16 cellular contexts compared by ENCODE assay signal in genomic region chr15:83574345-83574744, GRCh38.
DNase-seq lines count a peak whose midpoint lies in the region; ATAC-seq and TF ChIP-seq lines count a peak whose summit lies in the region.
"Had no signal": no experiment of that assay in that cellular context is flagged by ENCODE, and none has a peak within 500 bp of the region (broad histone marks: within the 10 kb centered on the region; RNA-seq: fewer than 3 reads in every experiment).

No MANE protein-coding gene starts in this region.

- H3K9ac ChIP-seq in neural progenitor cell (no peak overlapping the region), trophoblast cell (ENCODE audit: low read length) (no peak overlapping the region)
- H3K9ac ChIP-seq: BLaER1 treated with 17β-estradiol and CSF1 and Interleukin-3, amounts not matched to agents 10 nM and 100 nM had no signal

- no peak overlapping the region for H3K18ac ChIP-seq in trophoblast cell (ENCODE audit: low read length)

- H4K91ac ChIP-seq in trophoblast cell (ENCODE audit: low read depth, low read length), result no peak overlapping the region

- no peaks in the 10 kb centered on the region for H3K9me3 Mint-ChIP-seq in neural progenitor cell
- H3K9me3 Mint-ChIP-seq: CD8-positive, alpha-beta T cell; GM23338 had no signal

- peak overlapping the region; percentile 17 for H3K27ac Mint-ChIP-seq in neural progenitor cell
- H3K27ac Mint-ChIP-seq: B cell; CD8-positive, alpha-beta T cell; GM23338 had no signal

- H3K79me1 ChIP-seq in trophoblast cell (ENCODE audit: low read length), result no peaks in the 10 kb centered on the region

- no peak overlapping the region for H2AK5ac ChIP-seq in trophoblast cell (ENCODE audit: low read length)

- H3K27me3 ChIP-seq in layer of hippocampus (ENCODE audit: control insufficient read depth, insufficient read depth, low read length), result no peaks in the 10 kb centered on the region
- no peaks in the 10 kb centered on the region for H3K27me3 ChIP-seq in neural progenitor cell
- H3K27me3 ChIP-seq in trophoblast cell (ENCODE audit: insufficient read depth, low read length), result no peaks in the 10 kb centered on the region
- H3K27me3 ChIP-seq: BLaER1 treated with 17β-estradiol and CSF1 and Interleukin-3, amounts not matched to agents 10 nM and 100 nM had no signal

- H3K4me1 ChIP-seq in neural progenitor cell, result no peaks in the 10 kb centered on the region
- no peaks in the 10 kb centered on the region for H3K4me1 ChIP-seq in trophoblast cell (ENCODE audit: control insufficient read depth in 1 of 2, insufficient read depth in 2 of 2, low read length in 2 of 2)
- H3K4me1 ChIP-seq: BLaER1 treated with 17β-estradiol and CSF1 and Interleukin-3, amounts not matched to agents 10 nM and 100 nM had no signal

- H3K4me1 Mint-ChIP-seq in neural progenitor cell, result peaks cover 3% of the 10 kb centered on the region
- H3K4me1 Mint-ChIP-seq: B cell, GM23338 had no signal

- TF ChIP-seq CTCF in neural progenitor cell (IDR thresholded peaks at IDR 0.05), result no peak

- H2BK120ac ChIP-seq in trophoblast cell (ENCODE audit: insufficient read depth, low read length, poor library complexity), result no peak overlapping the region

- no peaks in the 10 kb centered on the region for H3F3A ChIP-seq in neural progenitor cell (ENCODE audit: low read depth)

- H3K14ac ChIP-seq in trophoblast cell (ENCODE audit: low read length), result no peak overlapping the region

- no peak overlapping the region for H4K8ac ChIP-seq in trophoblast cell (ENCODE audit: low read depth, low read length)

- H3K27ac ChIP-seq in cingulate gyrus (ENCODE audit: low read depth, low read length) (peak overlapping the region; percentile 56), layer of hippocampus (ENCODE audit: low read depth, low read length) (peak overlapping the region; percentile 8), neural progenitor cell (no peak overlapping the region), trophoblast cell (ENCODE audit: low read depth, low read length) (no peak overlapping the region)
- H3K27ac ChIP-seq: BLaER1 treated with 17β-estradiol and CSF1 and Interleukin-3, amounts not matched to agents 10 nM and 100 nM; HL-60 had no signal

- no peak overlapping the region for H3K23ac ChIP-seq in trophoblast cell (ENCODE audit: low read length)

- no peak overlapping the region for H2BK5ac ChIP-seq in trophoblast cell (ENCODE audit: low read depth, low read length, poor library complexity)

- no peak for DNase-seq in neural progenitor cell (ENCODE audit: low spot score)
- DNase-seq in NCI-H524 treated with DMSO at 0.1 percent for 48 hours (lab: John Stamatoyannopoulos, UW), result no peak
- DNase-seq in trophoblast cell, result no peak
- DNase-seq: Calu3; CD8-positive, alpha-beta T cell; DMS79 treated with DMSO at 0.1 percent for 48 hours; GF-D8; HCEC 1CT; IMR-90 had no signal

- H3K36me3 ChIP-seq in neural progenitor cell (no peaks in the 10 kb centered on the region), trophoblast cell (ENCODE audit: control insufficient read depth in 1 of 2, insufficient read depth in 2 of 2, low read length in 2 of 2) (no peaks in the 10 kb centered on the region)
- H3K36me3 ChIP-seq: BLaER1 treated with 17β-estradiol and CSF1 and Interleukin-3, amounts not matched to agents 10 nM and 100 nM had no signal

- H4K12ac ChIP-seq in trophoblast cell (ENCODE audit: low read depth, low read length), result no peak overlapping the region

- H2BK12ac ChIP-seq in trophoblast cell (ENCODE audit: low read length), result no peak overlapping the region

- H3K36me3 Mint-ChIP-seq in neural progenitor cell, result no peaks in the 10 kb centered on the region
- H3K36me3 Mint-ChIP-seq: CD8-positive, alpha-beta T cell had no signal

- H3K4ac ChIP-seq in trophoblast cell (ENCODE audit: low read depth, low read length), result no peak overlapping the region

- H3K9me3 ChIP-seq in neural progenitor cell (ENCODE audit: low read depth) (no peaks in the 10 kb centered on the region), trophoblast cell (ENCODE audit: insufficient read depth, low read depth, low read length) (no peaks in the 10 kb centered on the region)

- H2AFZ ChIP-seq in neural progenitor cell (replicated peaks), result no peak overlapping the region
- no peak overlapping the region for H2AFZ ChIP-seq in trophoblast cell (ENCODE audit: insufficient read depth, low read length, poor library complexity)
- H2AFZ ChIP-seq: GM23338 had no signal

- no peak overlapping the region for H3K4me3 Mint-ChIP-seq in neural progenitor cell
- H3K4me3 Mint-ChIP-seq: B cell; CD8-positive, alpha-beta T cell; GM23338 had no signal

- H3K79me2 ChIP-seq in neural progenitor cell (ENCODE audit: low read depth), result no peaks in the 10 kb centered on the region
- H3K79me2 ChIP-seq in trophoblast cell (ENCODE audit: control insufficient read depth, insufficient read depth, low read length, poor library complexity), result no peaks in the 10 kb centered on the region

- H3K27me3 Mint-ChIP-seq in neural progenitor cell (ENCODE audit: insufficient read depth, low read depth), result no peaks in the 10 kb centered on the region

- H3K4me3 ChIP-seq in neural progenitor cell, result no peak overlapping the region
- H3K4me3 ChIP-seq in trophoblast cell (ENCODE audit: low read depth, low read length), result no peak overlapping the region
- H3K4me3 ChIP-seq: BLaER1 treated with 17β-estradiol and CSF1 and Interleukin-3, amounts not matched to agents 10 nM and 100 nM; GM23338 had no signal

- no CpG with 5 or more reads among the region's 3 CpGs for WGBS in trophoblast cell (ENCODE audit: extremely low coverage, insufficient coverage, insufficient read length)

- ATAC-seq in GM19463 (IDR thresholded peaks at IDR 0.05; ENCODE audit: unreplicated experiment), result no peak
- ATAC-seq: CD8-positive, alpha-beta T cell; GM23338 had no signal

- no peaks in the 10 kb centered on the region for H4K20me1 ChIP-seq in neural progenitor cell (ENCODE audit: low read depth)
- H4K20me1 ChIP-seq: BLaER1 treated with 17β-estradiol and CSF1 and Interleukin-3, amounts not matched to agents 10 nM and 100 nM had no signal

- no peak overlapping the region for H3K4me2 ChIP-seq in neural progenitor cell
- H3K4me2 ChIP-seq in trophoblast cell (ENCODE audit: low read length), result no peak overlapping the region
- H3K4me2 ChIP-seq: BLaER1 treated with 17β-estradiol and CSF1 and Interleukin-3, amounts not matched to agents 10 nM and 100 nM; GM23338 had no signal

Comparison
In these comparisons a context has a peak if more than half of its experiments do, and no peak if none do; other contexts are left out.
1. H3K27ac ChIP-seq: peak in cingulate gyrus (single experiment) and layer of hippocampus (single experiment); none in neural progenitor cell (single experiment) and trophoblast cell (single experiment).